1 cellular context compared by ENCODE assay signal in genomic region chr1:91500756-91501526, GRCh38.
TF ChIP-seq lines count a peak whose summit lies in the region.

CDC7 (plus strand) TSS chr1:91500851; CDS start chr1:91501717, 866 bp downstream.

TF ChIP-seq in HepG2, 621 proteins besides CTCF, POLR2A, EP300 and RAD21 (continued from another document and continues in another):
- TF ChIP-seq ZNF138 (CRISPR knock-in tag; IDR thresholded peaks at IDR 0.05; ENCODE audit: low read depth) (no peak; the same call in 1 of the 2 replicates), ZBTB20 (CRISPR knock-in tag; IDR thresholded peaks at IDR 0.05; ENCODE audit: borderline replicate concordance, low read depth) (0 out of 2 replicates have a peak, but pooled peaks have one; percentile 36), SMAD3 (CRISPR knock-in tag; IDR thresholded peaks at IDR 0.05) (no peak; the same call in 1 of the 2 replicates), SMARCC2 (IDR thresholded peaks at IDR 0.05) (no peak), ZBTB37 (CRISPR knock-in tag; IDR thresholded peaks at IDR 0.05) (no peak), BRD4 (CRISPR knock-in tag; IDR thresholded peaks at IDR 0.05) (peak; percentile 10; the same call in 1 of the 2 replicates), HMG20A (CRISPR knock-in tag; IDR thresholded peaks at IDR 0.05; ENCODE audit: borderline replicate concordance) (no peak), ISX (CRISPR knock-in tag; conservative IDR thresholded peaks at IDR 0.05) (no peak; the same call in 1 of the 2 replicates), IRF1 (CRISPR knock-in tag; IDR thresholded peaks at IDR 0.05; ENCODE audit: low read depth) (no peak; the same call in 1 of the 2 replicates), YY1 (IDR thresholded peaks at IDR 0.05; ENCODE audit: insufficient read depth, insufficient replicate concordance, low read depth, low read length) (peak; percentile 44), ZNF746 (CRISPR knock-in tag; IDR thresholded peaks at IDR 0.05) (0 out of 2 replicates have a peak, but pooled peaks have one; percentile 29), RFX5 (IDR thresholded peaks at IDR 0.05; ENCODE audit: low read depth, low read length) (no peak), ZMYM2 (CRISPR knock-in tag; IDR thresholded peaks at IDR 0.05) (no peak), ZNF766 (CRISPR knock-in tag; IDR thresholded peaks at IDR 0.05; ENCODE audit: borderline replicate concordance) (peak; percentile 38; the same call in 1 of the 2 replicates), ZNF24 (IDR thresholded peaks at IDR 0.05) (no peak), JARID2 (CRISPR knock-in tag; IDR thresholded peaks at IDR 0.05; ENCODE audit: insufficient replicate concordance) (no peak), MAZ (IDR thresholded peaks at IDR 0.05; ENCODE audit: borderline replicate concordance, low read depth, low read length) (no peak), MAZ (CRISPR knock-in tag; IDR thresholded peaks at IDR 0.05; ENCODE audit: low read depth) (0 out of 2 replicates have a peak, but pooled peaks have one; percentile 47), HOXD1 (CRISPR knock-in tag; IDR thresholded peaks at IDR 0.05) (0 out of 2 replicates have a peak, but pooled peaks have one; percentile 18), ATF7-NPFF (CRISPR knock-in tag; IDR thresholded peaks at IDR 0.05; ENCODE audit: low read depth) (0 out of 2 replicates have a peak, but pooled peaks have one; percentile 27), NR2F6 (IDR thresholded peaks at IDR 0.05) (no peak), NR2F6 (CRISPR knock-in tag; IDR thresholded peaks at IDR 0.05) (no peak), ZNF674 (CRISPR knock-in tag; IDR thresholded peaks at IDR 0.05; ENCODE audit: low read depth) (no peak), ZNF703 (CRISPR knock-in tag; IDR thresholded peaks at IDR 0.05; ENCODE audit: borderline replicate concordance) (no peak), YEATS4 (CRISPR knock-in tag; IDR thresholded peaks at IDR 0.05; ENCODE audit: borderline replicate concordance) (peak; percentile 50; the same call in 1 of the 2 replicates), RELA (CRISPR knock-in tag; IDR thresholded peaks at IDR 0.05) (no peak), FOSL1 (CRISPR knock-in tag; IDR thresholded peaks at IDR 0.05; ENCODE audit: borderline replicate concordance) (no peak), ZNF263 (CRISPR knock-in tag; IDR thresholded peaks at IDR 0.05) (no peak), PHF5A (CRISPR knock-in tag; IDR thresholded peaks at IDR 0.05; ENCODE audit: low read depth, unreplicated experiment) (no peak), ZNF431 (CRISPR knock-in tag; IDR thresholded peaks at IDR 0.05; ENCODE audit: borderline replicate concordance, low read depth) (0 out of 2 replicates have a peak, but pooled peaks have one; percentile 37), WIZ (CRISPR knock-in tag; IDR thresholded peaks at IDR 0.05) (no peak), ZNF503 (CRISPR knock-in tag; IDR thresholded peaks at IDR 0.05) (0 out of 2 replicates have a peak, but pooled peaks have one; percentile 35), CREB1 (IDR thresholded peaks at IDR 0.05) (no peak), CREB1 (CRISPR knock-in tag; IDR thresholded peaks at IDR 0.05) (no peak), PHF21A (CRISPR knock-in tag; IDR thresholded peaks at IDR 0.05) (peak; percentile 33), LCORL (IDR thresholded peaks at IDR 0.05) (no peak), LCORL (CRISPR knock-in tag; IDR thresholded peaks at IDR 0.05) (no peak), CEBPB (IDR thresholded peaks at IDR 0.05; ENCODE audit: borderline replicate concordance, low read depth, low read length) (peak; percentile 95), ELK4 (CRISPR knock-in tag; IDR thresholded peaks at IDR 0.05; ENCODE audit: borderline replicate concordance) (no peak; the same call in 1 of the 2 replicates), MYC (CRISPR knock-in tag; IDR thresholded peaks at IDR 0.05; ENCODE audit: borderline replicate concordance) (peak; percentile 62; the same call in 1 of the 2 replicates), IRX3 (CRISPR knock-in tag; IDR thresholded peaks at IDR 0.05; ENCODE audit: borderline replicate concordance, low read depth) (no peak), ZNF619 (CRISPR knock-in tag; IDR thresholded peaks at IDR 0.05) (no peak), HNF1B (CRISPR knock-in tag; IDR thresholded peaks at IDR 0.05) (no peak), STAG1 (CRISPR knock-in tag; IDR thresholded peaks at IDR 0.05) (no peak), YEATS2 (CRISPR knock-in tag; IDR thresholded peaks at IDR 0.05; ENCODE audit: borderline replicate concordance) (peak; percentile 75), ADNP (CRISPR knock-in tag; IDR thresholded peaks at IDR 0.05) (no peak), GPN1 (CRISPR knock-in tag; IDR thresholded peaks at IDR 0.05; ENCODE audit: borderline replicate concordance) (no peak), ZFY (CRISPR knock-in tag; IDR thresholded peaks at IDR 0.05) (peak; percentile 51; the same call in 1 of the 2 replicates), ZNF264 (CRISPR knock-in tag; IDR thresholded peaks at IDR 0.05) (no peak), CHCHD3 (CRISPR knock-in tag; IDR thresholded peaks at IDR 0.05) (no peak), ZNF660 (CRISPR knock-in tag; IDR thresholded peaks at IDR 0.05; ENCODE audit: borderline replicate concordance, low read depth) (no peak), RORA (CRISPR knock-in tag; IDR thresholded peaks at IDR 0.05) (no peak), ZNF496 (CRISPR knock-in tag; IDR thresholded peaks at IDR 0.05; ENCODE audit: insufficient replicate concordance) (no peak), ERF (CRISPR knock-in tag; IDR thresholded peaks at IDR 0.05) (no peak)
- TF ChIP-seq, protein P1, sequence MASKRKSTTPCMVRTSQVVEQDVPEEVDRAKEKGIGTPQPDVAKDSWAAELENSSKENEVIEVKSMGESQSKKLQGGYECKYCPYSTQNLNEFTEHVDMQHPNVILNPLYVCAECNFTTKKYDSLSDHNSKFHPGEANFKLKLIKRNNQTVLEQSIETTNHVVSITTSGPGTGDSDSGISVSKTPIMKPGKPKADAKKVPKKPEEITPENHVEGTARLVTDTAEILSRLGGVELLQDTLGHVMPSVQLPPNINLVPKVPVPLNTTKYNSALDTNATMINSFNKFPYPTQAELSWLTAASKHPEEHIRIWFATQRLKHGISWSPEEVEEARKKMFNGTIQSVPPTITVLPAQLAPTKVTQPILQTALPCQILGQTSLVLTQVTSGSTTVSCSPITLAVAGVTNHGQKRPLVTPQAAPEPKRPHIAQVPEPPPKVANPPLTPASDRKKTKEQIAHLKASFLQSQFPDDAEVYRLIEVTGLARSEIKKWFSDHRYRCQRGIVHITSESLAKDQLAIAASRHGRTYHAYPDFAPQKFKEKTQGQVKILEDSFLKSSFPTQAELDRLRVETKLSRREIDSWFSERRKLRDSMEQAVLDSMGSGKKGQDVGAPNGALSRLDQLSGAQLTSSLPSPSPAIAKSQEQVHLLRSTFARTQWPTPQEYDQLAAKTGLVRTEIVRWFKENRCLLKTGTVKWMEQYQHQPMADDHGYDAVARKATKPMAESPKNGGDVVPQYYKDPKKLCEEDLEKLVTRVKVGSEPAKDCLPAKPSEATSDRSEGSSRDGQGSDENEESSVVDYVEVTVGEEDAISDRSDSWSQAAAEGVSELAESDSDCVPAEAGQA (IDR thresholded peaks at IDR 0.05; ENCODE audit: low read depth) = peak; percentile 5; the same call in 1 of the 2 replicates
- TF ChIP-seq, protein P1 (CRISPR knock-in tag; IDR thresholded peaks at IDR 0.05; ENCODE audit: borderline replicate concordance) = no peak
- TF ChIP-seq, protein P2, sequence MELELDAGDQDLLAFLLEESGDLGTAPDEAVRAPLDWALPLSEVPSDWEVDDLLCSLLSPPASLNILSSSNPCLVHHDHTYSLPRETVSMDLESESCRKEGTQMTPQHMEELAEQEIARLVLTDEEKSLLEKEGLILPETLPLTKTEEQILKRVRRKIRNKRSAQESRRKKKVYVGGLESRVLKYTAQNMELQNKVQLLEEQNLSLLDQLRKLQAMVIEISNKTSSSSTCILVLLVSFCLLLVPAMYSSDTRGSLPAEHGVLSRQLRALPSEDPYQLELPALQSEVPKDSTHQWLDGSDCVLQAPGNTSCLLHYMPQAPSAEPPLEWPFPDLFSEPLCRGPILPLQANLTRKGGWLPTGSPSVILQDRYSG (CRISPR knock-in tag; IDR thresholded peaks at IDR 0.05) = no peak
- TF ChIP-seq, protein P3, sequence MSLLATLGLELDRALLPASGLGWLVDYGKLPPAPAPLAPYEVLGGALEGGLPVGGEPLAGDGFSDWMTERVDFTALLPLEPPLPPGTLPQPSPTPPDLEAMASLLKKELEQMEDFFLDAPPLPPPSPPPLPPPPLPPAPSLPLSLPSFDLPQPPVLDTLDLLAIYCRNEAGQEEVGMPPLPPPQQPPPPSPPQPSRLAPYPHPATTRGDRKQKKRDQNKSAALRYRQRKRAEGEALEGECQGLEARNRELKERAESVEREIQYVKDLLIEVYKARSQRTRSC (CRISPR knock-in tag; IDR thresholded peaks at IDR 0.05; ENCODE audit: low read depth) = no peak
- TF ChIP-seq, protein P4, sequence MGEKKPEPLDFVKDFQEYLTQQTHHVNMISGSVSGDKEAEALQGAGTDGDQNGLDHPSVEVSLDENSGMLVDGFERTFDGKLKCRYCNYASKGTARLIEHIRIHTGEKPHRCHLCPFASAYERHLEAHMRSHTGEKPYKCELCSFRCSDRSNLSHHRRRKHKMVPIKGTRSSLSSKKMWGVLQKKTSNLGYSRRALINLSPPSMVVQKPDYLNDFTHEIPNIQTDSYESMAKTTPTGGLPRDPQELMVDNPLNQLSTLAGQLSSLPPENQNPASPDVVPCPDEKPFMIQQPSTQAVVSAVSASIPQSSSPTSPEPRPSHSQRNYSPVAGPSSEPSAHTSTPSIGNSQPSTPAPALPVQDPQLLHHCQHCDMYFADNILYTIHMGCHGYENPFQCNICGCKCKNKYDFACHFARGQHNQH (CRISPR knock-in tag; IDR thresholded peaks at IDR 0.05) = peak; percentile 45; the same call in 1 of the 2 replicates
